Comparison of ENCODE assay signal across 8 cellular contexts in genomic region chr3:8970971-8971589, GRCh38. TPM values are rescaled to one million over a fixed set of nuclear protein-coding genes. Genes with fewer than 3 reads are reported as not detected.
DNase-seq lines count a peak whose midpoint lies in the region; ATAC-seq and TF ChIP-seq lines count a peak whose summit lies in the region.

No MANE protein-coding gene starts in this region.

- no peaks in the 10 kb centered on the region for H3K9me3 Mint-ChIP-seq in activated T-cell treated with anti-CD3 and anti-CD28 coated beads, Interleukin-2, amount 50 U/mL, for 24 hours

- no peak overlapping the region for H3K4me3 Mint-ChIP-seq in activated T-cell treated with anti-CD3 and anti-CD28 coated beads, Interleukin-2, amount 50 U/mL, for 24 hours

- no peaks in the 10 kb centered on the region for H3K36me3 Mint-ChIP-seq in activated T-cell treated with anti-CD3 and anti-CD28 coated beads, Interleukin-2, amount 50 U/mL, for 24 hours (ENCODE audit: low read depth)

- H3K79me2 ChIP-seq in OCI-LY3 (ENCODE audit: low read length): no peaks in the 10 kb centered on the region

- WGBS in testis, 2 donors: 3 to 4% methylated on average over 7 of the region's 7 CpGs

- TF ChIP-seq POLR2A in testis (IDR thresholded peaks at IDR 0.05): no peak

- H3K27me3 ChIP-seq in OCI-LY3 (ENCODE audit: low read depth, low read length) (no peaks in the 10 kb centered on the region), testis (no peaks in the 10 kb centered on the region)

- peak overlapping the region; percentile 57 for H3K4me2 ChIP-seq in OCI-LY3 (ENCODE audit: low read length)

- H2AFZ ChIP-seq in OCI-LY3 (ENCODE audit: low read depth, low read length): peak overlapping the region; percentile 50; the same call in 1 of the 2 replicates

- peaks cover 11% of the 10 kb centered on the region for H3K27me3 Mint-ChIP-seq in activated T-cell treated with anti-CD3 and anti-CD28 coated beads, Interleukin-2, amount 50 U/mL, for 24 hours

- H3K9me3 ChIP-seq in OCI-LY3 (ENCODE audit: insufficient read depth, low read length): no peaks in the 10 kb centered on the region
- no peaks in the 10 kb centered on the region for H3K9me3 ChIP-seq in testis

- H3K9ac ChIP-seq in OCI-LY3 (ENCODE audit: low read length): no peak overlapping the region

- H3K36me3 ChIP-seq in OCI-LY3 (replicated peaks; ENCODE audit: low read depth, low read length): no peaks in the 10 kb centered on the region
- no peaks in the 10 kb centered on the region for H3K36me3 ChIP-seq in testis (ENCODE audit: low read depth, missing control alignments)

- H3K4me1 ChIP-seq in OCI-LY3 (ENCODE audit: low read length): peaks cover 8% of the 10 kb centered on the region
- H3K4me1 ChIP-seq in testis: no peaks in the 10 kb centered on the region

- peak; percentile 62 for ATAC-seq in HG03175 (IDR thresholded peaks at IDR 0.05; ENCODE audit: unreplicated experiment)
- ATAC-seq in HG03025 (IDR thresholded peaks at IDR 0.05; ENCODE audit: low FRiP score, unreplicated experiment): no peak

- peak overlapping the region; percentile 18 for H3K4me3 ChIP-seq in OCI-LY3 (ENCODE audit: low read length)
- H3K4me3 ChIP-seq in testis: no peak overlapping the region

- no peak overlapping the region for H3K27ac Mint-ChIP-seq in activated T-cell treated with anti-CD3 and anti-CD28 coated beads, Interleukin-2, amount 50 U/mL, for 24 hours

- intact Hi-C loops in testis (cut with DNase I; ENCODE audit: low total_unique reads): loop anchor here (5.0 kb wide), 1 partner anchor 331 kb away; no protein-coding TSS in a partner anchor

- TF ChIP-seq CTCF in OCI-LY3 (IDR thresholded peaks at IDR 0.05; ENCODE audit: low read depth, low read length) (peak; percentile 92), testis (IDR thresholded peaks at IDR 0.05) (peak; percentile 96 to 98 (median 97))

- no peak overlapping the region for H3K27ac ChIP-seq in OCI-LY3 (ENCODE audit: low read length)
- H3K27ac ChIP-seq in testis: no peak overlapping the region

- no peaks in the 10 kb centered on the region for H4K20me1 ChIP-seq in OCI-LY3 (ENCODE audit: insufficient read depth, low read length)

- peaks cover 4% of the 10 kb centered on the region for H3K4me1 Mint-ChIP-seq in activated T-cell treated with anti-CD3 and anti-CD28 coated beads, Interleukin-2, amount 50 U/mL, for 24 hours (ENCODE audit: low read depth)

- peak; percentile 43 for DNase-seq in GM04504 (ENCODE audit: low read depth)
- peak; percentile 74 for DNase-seq in activated T-cell treated with anti-CD3 and anti-CD28 coated beads, Interleukin-2, amount 50 U/mL, for 24 hours
- DNase-seq in fibroblast of gingiva (ENCODE audit: low read depth): peak; percentile 49
- DNase-seq in occipital lobe (lab: John Stamatoyannopoulos, UW): peak; percentile 37
- peak; percentile 80 for DNase-seq in testis

RNA-seq across cellular contexts. Expression of gene RAD18, which starts 7.8 kb away (rescaled TPM):
- total RNA-seq in occipital lobe (24.0 TPM), testis (10 to 100 TPM; 18.8 to 27.0 TPM)
- polyA plus RNA-seq in testis (ENCODE audit: insufficient read depth, low read depth, low replicate concordance): 7.6 TPM
